In the genomic region with DNA sequence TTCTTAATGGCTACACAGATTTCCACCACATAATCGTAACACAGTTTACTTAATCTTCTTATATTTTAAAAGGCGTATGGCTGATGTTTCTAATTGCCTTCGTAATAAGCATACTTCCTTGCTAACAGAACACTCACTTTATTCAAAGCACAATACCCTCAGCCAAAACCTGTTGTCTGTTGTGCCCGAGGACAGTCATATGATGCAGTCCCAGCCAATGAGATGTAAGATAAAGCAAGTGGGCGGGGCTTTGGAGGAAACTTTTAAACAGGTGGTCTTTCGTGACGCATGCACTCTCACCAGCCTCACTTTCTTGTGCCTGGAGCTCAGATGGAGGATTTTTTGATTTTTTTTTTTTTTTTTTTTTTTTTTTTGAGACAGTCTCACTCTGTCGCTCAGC, we compare ENCODE assay signal across 20 cellular contexts.
DNase-seq lines count a peak whose midpoint lies in the region; ATAC-seq, FAIRE-seq and TF ChIP-seq lines count a peak whose summit lies in the region.
"Had no signal": no experiment of that assay in that cellular context is flagged by ENCODE, and none has a peak within 500 bp of the region (broad histone marks: within the 10 kb centered on the region; RNA-seq: fewer than 3 reads in every experiment).

No MANE protein-coding gene starts in this region.

- peak; percentile 57; the same call in 1 of the 3 replicates for ATAC-seq in K562
- ATAC-seq in HG03439 (IDR thresholded peaks at IDR 0.05; ENCODE audit: unreplicated experiment), result no peak
- ATAC-seq: GM12878, HepG2 had no signal

- intact Hi-C loops in K562 (cut with micrococcal nuclease), result no loop called here
- intact Hi-C loops in activated CD4-positive, alpha-beta T cell treated with anti-CD3 and anti-CD28 coated beads, Interleukin-2, amount 10 ng/mL, durations not matched to agents 24 days and 14 days (cut with micrococcal nuclease), result no loop called here

- no peak overlapping the region for H3K27ac Mint-ChIP-seq in activated CD4-positive, alpha-beta T cell treated with anti-CD3 and anti-CD28 coated beads, Interleukin-2, amount 10 ng/mL, durations not matched to agents 24 days and 14 days
- H3K27ac Mint-ChIP-seq: CD4-positive, CD25-positive, alpha-beta regulatory T cell had no signal

- no peak for TF ChIP-seq POLR2A in K562 (conservative IDR thresholded peaks at IDR 0.05)

- in situ Hi-C loops in K562 (cut with MboI), result no loop called here

- no peak for TF ChIP-seq EP300 in K562 (IDR thresholded peaks at IDR 0.05; ENCODE audit: low read length)

- no peak overlapping the region for H2AFZ ChIP-seq in K562 (ENCODE audit: low read depth, low read length)

- no peak for TF ChIP-seq CTCF in K562 (IDR thresholded peaks at IDR 0.05 in 2 of 3, conservative IDR thresholded peaks at IDR 0.05 in 1 of 3; ENCODE audit: insufficient read depth in 2 of 3, low read depth in 1 of 3, low read length in 3 of 3)

- H3K36me3 ChIP-seq in H7 (replicated peaks; ENCODE audit: control insufficient read depth, insufficient read depth, low read length) (no peaks in the 10 kb centered on the region), K562 (ENCODE audit: control insufficient read depth, insufficient read depth, low read length) (no peaks in the 10 kb centered on the region)
- H3K36me3 ChIP-seq: HAP-1 had no signal

- no peak overlapping the region for H3K4me2 ChIP-seq in K562 (ENCODE audit: insufficient read depth, low read length)

- H3K4me1 Mint-ChIP-seq in activated CD4-positive, alpha-beta T cell treated with anti-CD3 and anti-CD28 coated beads, Interleukin-2, amount 10 ng/mL, durations not matched to agents 24 days and 14 days, result peaks cover 23% of the 10 kb centered on the region
- H3K4me1 Mint-ChIP-seq: CD4-positive, CD25-positive, alpha-beta regulatory T cell had no signal

- TF ChIP-seq RAD21 in K562 (CRISPR knock-in tag; conservative IDR thresholded peaks at IDR 0.05 in 1 of 2, IDR thresholded peaks at IDR 0.05 in 1 of 2), result no peak

- H3K4me1 ChIP-seq in K562 (replicated peaks in 1 of 2; ENCODE audit: control insufficient read depth in 2 of 2, insufficient read depth in 2 of 2, low read length in 2 of 2), result 0 out of 5 replicates have a peak, but pooled peaks cover 0 to 2% of the 10 kb centered on the region in 2 experiments

- CTCF ChIA-PET in K562 (lab: Yijun Ruan, JAX; ENCODE audit: low intra/inter-chr PET ratio), result no interaction called here

- H4K20me1 ChIP-seq in K562 (replicated peaks; ENCODE audit: control insufficient read depth, insufficient read depth, low read length), result no peaks in the 10 kb centered on the region

- no peak overlapping the region for H3K27ac ChIP-seq in K562 (ENCODE audit: extremely low read depth, low read depth, low read length)

- no peak overlapping the region for H3K4me3 Mint-ChIP-seq in activated CD4-positive, alpha-beta T cell treated with anti-CD3 and anti-CD28 coated beads, Interleukin-2, amount 10 ng/mL, durations not matched to agents 24 days and 14 days
- H3K4me3 Mint-ChIP-seq: CD4-positive, CD25-positive, alpha-beta regulatory T cell had no signal

- H3K9me3 ChIP-seq in K562 (replicated peaks; ENCODE audit: control insufficient read depth, insufficient read depth, low read depth, low read length), result no peaks in the 10 kb centered on the region
- H3K9me3 ChIP-seq: HAP-1 had no signal

- H3K27me3 Mint-ChIP-seq in activated CD4-positive, alpha-beta T cell treated with anti-CD3 and anti-CD28 coated beads, Interleukin-2, amount 10 ng/mL, durations not matched to agents 24 days and 14 days, result peaks cover 3% of the 10 kb centered on the region
- H3K27me3 Mint-ChIP-seq: CD4-positive, CD25-positive, alpha-beta regulatory T cell had no signal

- POLR2A ChIA-PET in K562 (lab: Yijun Ruan, JAX), result no interaction called here

- no peaks in the 10 kb centered on the region for H3K27me3 ChIP-seq in H7 (ENCODE audit: control insufficient read depth, insufficient read depth, low read length)
- H3K27me3 ChIP-seq in K562 (ENCODE audit: control insufficient read depth in 2 of 2, insufficient read depth in 2 of 2, low read length in 2 of 2), result peaks cover 2 to 32% of the 10 kb centered on the region in 2 experiments; a peak in 4 of 5 replicates
- H3K27me3 ChIP-seq: BLaER1 treated with 17β-estradiol and CSF1 and Interleukin-3, amounts not matched to agents 10 nM and 100 nM had no signal

- H3K79me2 ChIP-seq in K562 (ENCODE audit: control insufficient read depth, insufficient read depth, low read length), result no peaks in the 10 kb centered on the region

- BruUV-seq in K562 (replicated peaks; lab: Mats Ljungman, UMichigan), result no TSS peak

- no peaks in the 10 kb centered on the region for H3K36me3 Mint-ChIP-seq in activated CD4-positive, alpha-beta T cell treated with anti-CD3 and anti-CD28 coated beads, Interleukin-2, amount 10 ng/mL, durations not matched to agents 24 days and 14 days (ENCODE audit: low read depth)
- H3K36me3 Mint-ChIP-seq: CD4-positive, CD25-positive, alpha-beta regulatory T cell had no signal

- no peaks in the 10 kb centered on the region for H3K9me3 Mint-ChIP-seq in activated CD4-positive, alpha-beta T cell treated with anti-CD3 and anti-CD28 coated beads, Interleukin-2, amount 10 ng/mL, durations not matched to agents 24 days and 14 days

- no peaks in the 10 kb centered on the region for H3K9me1 ChIP-seq in K562 (ENCODE audit: control insufficient read depth, insufficient read depth, low read length)

- no peak overlapping the region for H3K4me3 ChIP-seq in H7 (ENCODE audit: insufficient read depth, low read depth, low read length)
- no peak overlapping the region for H3K4me3 ChIP-seq in K562
- H3K4me3 ChIP-seq: BLaER1 treated with 17β-estradiol and CSF1 and Interleukin-3, amounts not matched to agents 10 nM and 100 nM; GM12878; HAP-1 had no signal

- no peak for FAIRE-seq in K562 (lab: Jason Lieb, UNC)
- FAIRE-seq: A204.1, GM12878, GM18507, HepG2, HTR-8/SVneo had no signal

- no peak overlapping the region for H3K9ac ChIP-seq in K562 (ENCODE audit: insufficient read depth in 1 of 2, low read depth in 2 of 2, low read length in 2 of 2)
- H3K9ac ChIP-seq: BLaER1 treated with 17β-estradiol and CSF1 and Interleukin-3, amounts not matched to agents 10 nM and 100 nM had no signal

- WGBS in K562 (ENCODE audit: insufficient coverage, low coverage, missing lambda C conversion rate), result 19% methylated on average over 7 of the region's 8 CpGs

- DNase-seq in D341Med (ENCODE audit: low spot score), result peak; percentile 44
- DNase-seq in H7, result peak; percentile 38
- peak; percentile 9 to 65 (median 52) for DNase-seq in K562 (ENCODE audit: extremely low read depth in 1 of 4, low spot score in 3 of 4)
- DNase-seq in NCI-H146 (lab: John Stamatoyannopoulos, UW), result no peak
- DNase-seq in activated CD4-positive, alpha-beta T cell treated with anti-CD3 and anti-CD28 coated beads, Interleukin-2, amount 10 ng/mL, durations not matched to agents 24 days and 14 days, result no peak
- no peak for DNase-seq in GM19238 (ENCODE audit: insufficient read length, low spot score)
- DNase-seq: Calu3; CD4-positive, CD25-positive, alpha-beta regulatory T cell; DND-41; GOT3; Kasumi-1; KBM-7 had no signal

TF ChIP-seq in K562, 482 proteins besides CTCF, POLR2A, EP300 and RAD21 (continues in another document):
- TF ChIP-seq SAP30 (IDR thresholded peaks at IDR 0.05; ENCODE audit: borderline replicate concordance, insufficient read depth, low read depth, low read length, poor library complexity, severe bottlenecking) (no peak), SMARCA4 (IDR thresholded peaks at IDR 0.05) (no peak), EGR1 (conservative IDR thresholded peaks at IDR 0.05) (no peak)
- TF ChIP-seq, protein P1, sequence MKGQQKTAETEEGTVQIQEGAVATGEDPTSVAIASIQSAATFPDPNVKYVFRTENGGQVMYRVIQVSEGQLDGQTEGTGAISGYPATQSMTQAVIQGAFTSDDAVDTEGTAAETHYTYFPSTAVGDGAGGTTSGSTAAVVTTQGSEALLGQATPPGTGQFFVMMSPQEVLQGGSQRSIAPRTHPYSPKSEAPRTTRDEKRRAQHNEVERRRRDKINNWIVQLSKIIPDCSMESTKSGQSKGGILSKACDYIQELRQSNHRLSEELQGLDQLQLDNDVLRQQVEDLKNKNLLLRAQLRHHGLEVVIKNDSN (CRISPR knock-in tag; IDR thresholded peaks at IDR 0.05), result peak; percentile 27; the same call in 1 of the 2 replicates
- TF ChIP-seq, protein P2, sequence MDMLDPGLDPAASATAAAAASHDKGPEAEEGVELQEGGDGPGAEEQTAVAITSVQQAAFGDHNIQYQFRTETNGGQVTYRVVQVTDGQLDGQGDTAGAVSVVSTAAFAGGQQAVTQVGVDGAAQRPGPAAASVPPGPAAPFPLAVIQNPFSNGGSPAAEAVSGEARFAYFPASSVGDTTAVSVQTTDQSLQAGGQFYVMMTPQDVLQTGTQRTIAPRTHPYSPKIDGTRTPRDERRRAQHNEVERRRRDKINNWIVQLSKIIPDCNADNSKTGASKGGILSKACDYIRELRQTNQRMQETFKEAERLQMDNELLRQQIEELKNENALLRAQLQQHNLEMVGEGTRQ (CRISPR knock-in tag; IDR thresholded peaks at IDR 0.05), result peak; percentile 77

Comparison
In these comparisons a context has a peak if more than half of its experiments do, and no peak if none do; other contexts are left out.
1. DNase-seq: peak in D341Med (single experiment), H7 (single experiment) and K562 (4 of 4); none in NCI-H146 (single experiment), activated CD4-positive, alpha-beta T cell treated with anti-CD3 and anti-CD28 coated beads, Interleukin-2, amount 10 ng/mL, durations not matched to agents 24 days and 14 days (single experiment) and GM19238 (single experiment).